Comparison of ENCODE assay signal across 19 cellular contexts in the genomic region with DNA sequence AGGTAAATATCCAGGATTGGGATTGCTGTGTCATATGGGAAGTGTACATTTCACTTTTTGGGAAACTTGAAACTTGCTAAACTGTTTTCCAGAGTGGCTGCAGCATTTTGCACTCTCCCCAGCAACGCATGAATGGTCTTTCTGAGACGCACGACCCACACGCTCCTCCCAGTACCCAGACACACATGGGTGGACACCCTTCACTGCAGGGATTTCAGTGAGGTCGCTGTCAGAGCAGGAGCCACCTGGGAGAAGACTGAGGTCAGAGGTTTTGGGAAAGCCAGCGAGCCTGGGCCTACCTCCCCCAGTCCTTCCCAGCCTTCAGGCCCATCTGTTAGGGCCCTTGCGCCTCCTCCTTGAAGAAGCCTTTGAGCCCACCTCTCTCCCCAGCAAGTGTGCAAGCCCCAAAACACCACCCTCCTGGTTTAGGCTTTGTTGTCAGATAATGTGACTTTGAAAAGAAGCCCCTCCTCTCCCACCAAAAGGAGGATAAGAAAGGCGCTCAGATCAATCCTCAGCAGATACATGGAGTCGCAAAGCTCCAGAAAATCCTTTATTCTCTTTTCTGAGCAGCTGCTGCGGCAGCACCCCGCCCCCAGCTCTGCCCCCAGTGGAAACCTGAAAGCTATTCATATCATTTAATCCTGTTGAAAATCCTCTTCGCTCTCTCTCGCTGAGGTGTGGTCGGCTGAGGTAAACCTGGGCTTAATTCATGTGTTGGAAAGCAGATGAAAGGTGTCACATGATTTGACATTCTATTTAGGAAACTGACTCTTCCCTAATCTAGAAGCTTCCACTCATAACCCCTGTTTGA.
"Had no signal": no experiment of that assay in that cellular context is flagged by ENCODE, and none has a peak within 500 bp of the region (broad histone marks: within the 10 kb centered on the region; RNA-seq: fewer than 3 reads in every experiment).

No MANE protein-coding gene starts in this region.

- H3K36me3 Mint-ChIP-seq: activated naive CD4-positive, alpha-beta T cell treated with anti-CD3 and anti-CD28 coated beads, Interleukin-2, amount 10 ng/mL, durations not matched to agents 7 days and 5 days; naive B cell; T-cell had no signal

- H3K4me3 ChIP-seq: ascending aorta, colonic mucosa, gastrocnemius medialis, heart left ventricle, right atrium auricular region, tibial nerve, uterus had no signal

- H3K9me3 Mint-ChIP-seq: activated naive CD4-positive, alpha-beta T cell treated with anti-CD3 and anti-CD28 coated beads, Interleukin-2, amount 10 ng/mL, durations not matched to agents 7 days and 5 days; activated T-cell treated with anti-CD3 and anti-CD28 coated beads, Interleukin-2, amount 50 U/mL, for 24 hours; activated T-helper 2 cell treated with anti-CD3 and anti-CD28 coated beads, Interferon-gamma antibody, Interleukin-2, Interleukin-4, amounts not matched to agents 10 μg/mL and 5 μg/mL and 100 μg/mL, durations not matched to agents 14 hours and 24 hours and 36 hours; central memory CD8-positive, alpha-beta T cell; naive B cell; T-cell had no signal

- H3K27ac Mint-ChIP-seq: activated CD8-positive, alpha-beta T cell treated with anti-CD3 and anti-CD28 coated beads, Interleukin-2, amount 10 ng/mL, durations not matched to agents 7 days and 5 days; activated naive CD4-positive, alpha-beta T cell treated with anti-CD3 and anti-CD28 coated beads, Interleukin-2, amount 10 ng/mL, durations not matched to agents 7 days and 5 days; activated T-cell treated with anti-CD3 and anti-CD28 coated beads, Interleukin-2, amount 50 U/mL, for 24 hours; activated T-helper 2 cell treated with anti-CD3 and anti-CD28 coated beads, Interferon-gamma antibody, Interleukin-2, Interleukin-4, amounts not matched to agents 10 μg/mL and 5 μg/mL and 100 μg/mL, durations not matched to agents 14 hours and 24 hours and 36 hours; naive B cell; T-cell had no signal

- H3K36me3 ChIP-seq: ascending aorta, colonic mucosa, gastrocnemius medialis, heart left ventricle, right atrium auricular region, tibial nerve, uterus had no signal

- DNase-seq: activated CD4-positive, alpha-beta T cell treated with anti-CD3 and anti-CD28 coated beads for 48 hours; activated CD4-positive, CD25-positive, alpha-beta regulatory T cell; activated CD8-positive, alpha-beta T cell treated with anti-CD3 and anti-CD28 coated beads, Interleukin-2, amount 10 ng/mL, durations not matched to agents 7 days and 5 days; activated naive CD4-positive, alpha-beta T cell treated with anti-CD3 and anti-CD28 coated beads, Interleukin-2, amount 10 ng/mL, durations not matched to agents 7 days and 5 days; activated T-cell treated with anti-CD3 and anti-CD28 coated beads, Interleukin-2, amount 50 U/mL, for 24 hours; colonic mucosa; gastrocnemius medialis; heart left ventricle; left ventricle myocardium superior; naive B cell; stimulated activated CD4-positive, alpha-beta T cell treated with anti-CD3 and anti-CD28 coated beads, Interleukin-2, amount 100 ng/mL, for 24 hours; stimulated activated naive CD4-positive, alpha-beta T cell treated with Interleukin-2 at 50 U/mL for 16 hours; T-cell; uterus had no signal

- H3K4me3 Mint-ChIP-seq: activated CD8-positive, alpha-beta T cell treated with anti-CD3 and anti-CD28 coated beads, Interleukin-2, amount 10 ng/mL, durations not matched to agents 7 days and 5 days; activated naive CD4-positive, alpha-beta T cell treated with anti-CD3 and anti-CD28 coated beads, Interleukin-2, amount 10 ng/mL, durations not matched to agents 7 days and 5 days; activated T-cell treated with anti-CD3 and anti-CD28 coated beads, Interleukin-2, amount 50 U/mL, for 24 hours; central memory CD8-positive, alpha-beta T cell; naive B cell; T-cell had no signal

- H3K27ac ChIP-seq: ascending aorta, colonic mucosa, gastrocnemius medialis, heart left ventricle, right atrium auricular region, tibial nerve, uterus had no signal

- H3K9me3 ChIP-seq: ascending aorta, colonic mucosa, gastrocnemius medialis, heart left ventricle, right atrium auricular region, tibial nerve, uterus had no signal

- ATAC-seq: activated CD8-positive, alpha-beta T cell treated with anti-CD3 and anti-CD28 coated beads, Interleukin-2, amount 10 ng/mL, durations not matched to agents 7 days and 5 days; gastrocnemius medialis; heart left ventricle; left ventricle myocardium superior; T-cell had no signal

- H3K4me1 ChIP-seq: ascending aorta, colonic mucosa, gastrocnemius medialis, heart left ventricle, right atrium auricular region, tibial nerve, uterus had no signal

- H3K4me1 Mint-ChIP-seq: activated naive CD4-positive, alpha-beta T cell treated with anti-CD3 and anti-CD28 coated beads, Interleukin-2, amount 10 ng/mL, durations not matched to agents 7 days and 5 days; central memory CD8-positive, alpha-beta T cell; naive B cell; T-cell had no signal

- H3K27me3 ChIP-seq: ascending aorta, colonic mucosa, gastrocnemius medialis, heart left ventricle, right atrium auricular region, tibial nerve, uterus had no signal
